ENCODE assay signal across 13 cellular contexts in genomic region chr1:172766462-172766861, GRCh38.
"Had no signal": no experiment of that assay in that cellular context is flagged by ENCODE, and none has a peak within 500 bp of the region (broad histone marks: within the 10 kb centered on the region; RNA-seq: fewer than 3 reads in every experiment).

No MANE protein-coding gene starts in this region.

- DNase-seq: activated CD4-positive, alpha-beta T cell treated with anti-CD3 and anti-CD28 coated beads for 1 hour; activated CD4-positive, alpha-beta T cell treated with anti-CD3 and anti-CD28 coated beads, Interleukin-2, amount 50 U/mL, for 4 hours; activated naive CD4-positive, alpha-beta T cell treated with Interleukin-2 at 50 U/mL for 16 hours; activated T-cell treated with anti-CD3 and anti-CD28 coated beads for 4 hours; dermis blood vessel endothelial cell; effector memory CD8-positive, alpha-beta T cell; foreskin melanocyte; left colon; T-helper 9 cell had no signal

- H3K4me3 ChIP-seq: neural progenitor cell, tibial artery, vagina had no signal

- H3K36me3 Mint-ChIP-seq: neural progenitor cell; stimulated activated effector memory CD8-positive, alpha-beta T cell treated with anti-CD3 and anti-CD28 coated beads, Interleukin-12 subunit alpha, Interleukin-12 subunit beta, amount 100 ng/mL, for 72 hours had no signal

- ATAC-seq: effector memory CD8-positive, alpha-beta T cell; left colon; stimulated activated effector memory CD8-positive, alpha-beta T cell treated with anti-CD3 and anti-CD28 coated beads, Interleukin-12 subunit alpha, Interleukin-12 subunit beta, amount 100 ng/mL, for 72 hours had no signal

- H3K9me3 Mint-ChIP-seq: effector memory CD8-positive, alpha-beta T cell; neural progenitor cell; stimulated activated effector memory CD8-positive, alpha-beta T cell treated with anti-CD3 and anti-CD28 coated beads, Interleukin-12 subunit alpha, Interleukin-12 subunit beta, amount 100 ng/mL, for 72 hours had no signal

- H3K27me3 Mint-ChIP-seq: effector memory CD8-positive, alpha-beta T cell had no signal

- H3K27ac Mint-ChIP-seq: effector memory CD8-positive, alpha-beta T cell; neural progenitor cell; stimulated activated effector memory CD8-positive, alpha-beta T cell treated with anti-CD3 and anti-CD28 coated beads, Interleukin-12 subunit alpha, Interleukin-12 subunit beta, amount 100 ng/mL, for 72 hours had no signal

- H3K36me3 ChIP-seq: neural progenitor cell, tibial artery, vagina had no signal

- H3K4me1 Mint-ChIP-seq: neural progenitor cell; stimulated activated effector memory CD8-positive, alpha-beta T cell treated with anti-CD3 and anti-CD28 coated beads, Interleukin-12 subunit alpha, Interleukin-12 subunit beta, amount 100 ng/mL, for 72 hours had no signal

- H3K9me3 ChIP-seq: tibial artery, vagina had no signal

- H3K27ac ChIP-seq: neural progenitor cell, tibial artery, vagina had no signal

- H3K4me3 Mint-ChIP-seq: effector memory CD8-positive, alpha-beta T cell; neural progenitor cell; stimulated activated effector memory CD8-positive, alpha-beta T cell treated with anti-CD3 and anti-CD28 coated beads, Interleukin-12 subunit alpha, Interleukin-12 subunit beta, amount 100 ng/mL, for 72 hours had no signal

- H3K27me3 ChIP-seq: neural progenitor cell, tibial artery, vagina had no signal

- H3K4me1 ChIP-seq: neural progenitor cell, tibial artery, vagina had no signal
